In the genomic region with DNA sequence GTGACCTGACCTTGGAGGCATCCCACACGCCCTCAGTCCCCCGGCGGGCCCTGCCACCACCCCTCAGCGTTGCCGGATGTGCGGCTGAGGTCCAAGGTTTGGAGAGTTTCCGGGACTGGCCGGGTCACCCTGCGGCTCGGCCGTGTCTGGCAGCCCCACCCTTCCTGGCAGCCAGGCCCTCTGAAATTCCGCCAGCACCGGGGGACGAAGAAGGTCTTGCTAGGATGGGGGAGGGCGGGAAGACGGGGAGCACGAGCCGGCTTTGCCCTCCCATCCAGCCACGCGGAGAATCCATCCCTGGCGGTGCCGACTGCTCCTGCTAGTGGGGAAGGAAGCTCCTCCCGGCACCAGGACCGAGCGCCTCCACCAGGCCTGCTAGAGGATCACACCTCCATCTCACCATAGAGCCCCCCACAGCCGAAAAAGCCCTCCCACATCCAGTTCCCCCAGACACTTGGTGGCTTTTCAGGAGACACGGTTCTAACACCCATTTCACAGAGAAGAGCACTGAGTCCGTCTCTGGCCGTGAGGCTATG, we compare ENCODE assay signal across 8 cellular contexts.
DNase-seq lines count a peak whose midpoint lies in the region; ATAC-seq and TF ChIP-seq lines count a peak whose summit lies in the region.

No MANE protein-coding gene starts in this region.

- no peaks in the 10 kb centered on the region for H4K20me1 ChIP-seq in MM.1S (ENCODE audit: insufficient read depth, low read length)

- intact Hi-C loops in gastrocnemius medialis (cut with DNase I; ENCODE audit: low total_unique reads): loop anchor here (2.0 to 10.0 kb wide), 2 partner anchors 133 to 215 kb away; partner anchors contain the start of genes ATP13A3 and HES1

- peak; percentile 19 for DNase-seq in astrocyte of the hippocampus (ENCODE audit: low read depth, low spot score)
- peak; percentile 84 for DNase-seq in iris pigment epithelial cell (ENCODE audit: low read depth)
- peak; percentile 37 to 67 for DNase-seq in gastrocnemius medialis
- no peak for DNase-seq in T-helper 9 cell
- DNase-seq in MM.1S: no peak
- no peak for DNase-seq in superior temporal gyrus (ENCODE audit: extremely low spot score)

- in situ Hi-C loops in gastrocnemius medialis (cut with MboI; ENCODE audit: low sequenced_read_pairs in 4 of 4): loop anchor here in 2 of 4 donors (10.0 kb wide), 1 partner anchor 125 kb away; no protein-coding TSS in a partner anchor

- H3K4me2 ChIP-seq in MM.1S (ENCODE audit: low read depth, low read length): no peak overlapping the region

- peaks cover 39 to 56% of the 10 kb centered on the region in 2 donors for H3K4me1 ChIP-seq in gastrocnemius medialis
- peaks cover 5% of the 10 kb centered on the region; the same call in 1 of the 2 replicates for H3K4me1 ChIP-seq in MM.1S (ENCODE audit: low read length)

- H3K9me2 ChIP-seq in MM.1S (replicated peaks; ENCODE audit: insufficient read depth, low read length): no peaks in the 10 kb centered on the region

- no peak overlapping the region for H3K4me3 ChIP-seq in GM12875 (ENCODE audit: low read depth, low read length)
- H3K4me3 ChIP-seq in gastrocnemius medialis: peak overlapping the region in 1 of 4 donors; percentile 1
- no peak overlapping the region for H3K4me3 ChIP-seq in MM.1S (ENCODE audit: low read length)

- no peak for ATAC-seq in gastrocnemius medialis
- no peak for ATAC-seq in HG02759 (IDR thresholded peaks at IDR 0.05; ENCODE audit: unreplicated experiment)

- peak overlapping the region in 3 of 4 donors; percentile 84 to 94 (median 89) for H3K27ac ChIP-seq in gastrocnemius medialis
- H3K27ac ChIP-seq in MM.1S (ENCODE audit: low read length): no peak overlapping the region

- H3K27me3 ChIP-seq in gastrocnemius medialis: no peaks in the 10 kb centered on the region
- H3K27me3 ChIP-seq in MM.1S (replicated peaks; ENCODE audit: insufficient read depth, low read length): no peaks in the 10 kb centered on the region

- no peaks in the 10 kb centered on the region for H3K9me3 ChIP-seq in gastrocnemius medialis
- no peaks in the 10 kb centered on the region for H3K9me3 ChIP-seq in MM.1S (replicated peaks; ENCODE audit: insufficient read depth, low read length)

- H3K36me3 ChIP-seq in gastrocnemius medialis (no peaks in the 10 kb centered on the region), MM.1S (replicated peaks; ENCODE audit: insufficient read depth, low read length) (no peaks in the 10 kb centered on the region)

- no peak overlapping the region for H3K9ac ChIP-seq in MM.1S (ENCODE audit: low read length)

- TF ChIP-seq POLR2A in gastrocnemius medialis (IDR thresholded peaks at IDR 0.05): no peak

- H3K79me2 ChIP-seq in MM.1S (ENCODE audit: low read length): no peaks in the 10 kb centered on the region

- no peaks in the 10 kb centered on the region for H3F3A ChIP-seq in MM.1S (ENCODE audit: insufficient read depth, low read length)

- TF ChIP-seq CTCF in GM12875 (IDR thresholded peaks at IDR 0.05; ENCODE audit: borderline replicate concordance, insufficient read depth, low read depth, low read length): peak; percentile 33; the same call in 1 of the 2 replicates
- TF ChIP-seq CTCF in gastrocnemius medialis (IDR thresholded peaks at IDR 0.05 in 4 of 5, conservative IDR thresholded peaks at IDR 0.05 in 1 of 5): peak in 3 of 5 experiments; percentile 30 to 41 (median 33)
- no peak for TF ChIP-seq CTCF in MM.1S (IDR thresholded peaks at IDR 0.05; ENCODE audit: low read length)

- H2AFZ ChIP-seq in MM.1S (ENCODE audit: low read length): no peak overlapping the region

Comparison
In these comparisons a context has a peak if more than half of its experiments do, and no peak if none do; other contexts are left out.
1. DNase-seq: peak in astrocyte of the hippocampus (single experiment), iris pigment epithelial cell (single experiment) and gastrocnemius medialis (2 of 2); none in T-helper 9 cell (single experiment), MM.1S (single experiment) and superior temporal gyrus (single experiment).